Comparison of ENCODE assay signal across 1 cellular context in genomic region chr15:48796521-48796920, GRCh38.
TF ChIP-seq lines count a peak whose summit lies in the region.

No MANE protein-coding gene starts in this region.

TF ChIP-seq in IMR-90, 13 proteins besides CTCF, POLR2A, EP300 and RAD21:
- no peak for TF ChIP-seq FOS (IDR thresholded peaks at IDR 0.05; ENCODE audit: low read depth, low read length)
- no peak for TF ChIP-seq SMC3 (IDR thresholded peaks at IDR 0.05; ENCODE audit: low read depth, low read length)
- TF ChIP-seq USF2 (IDR thresholded peaks at IDR 0.05; ENCODE audit: low read depth, low read length), result no peak
- TF ChIP-seq MAFK (IDR thresholded peaks at IDR 0.05; ENCODE audit: low read depth, low read length), result no peak
- TF ChIP-seq BHLHE40 (IDR thresholded peaks at IDR 0.05; ENCODE audit: low read depth, low read length), result no peak
- no peak for TF ChIP-seq CEBPB (IDR thresholded peaks at IDR 0.05; ENCODE audit: low read depth, low read length)
- no peak for TF ChIP-seq MAZ (IDR thresholded peaks at IDR 0.05; ENCODE audit: borderline replicate concordance, low read depth, low read length)
- TF ChIP-seq NFE2L2 (IDR thresholded peaks at IDR 0.05; ENCODE audit: low read depth, low read length), result no peak
- no peak for TF ChIP-seq RCOR1 (IDR thresholded peaks at IDR 0.05; ENCODE audit: insufficient replicate concordance, low read length)
- TF ChIP-seq CHD1 (IDR thresholded peaks at IDR 0.05; ENCODE audit: low read depth, low read length), result no peak
- no peak for TF ChIP-seq RFX5 (IDR thresholded peaks at IDR 0.05; ENCODE audit: low read depth, low read length)
- no peak for TF ChIP-seq MXI1 (IDR thresholded peaks at IDR 0.05; ENCODE audit: borderline replicate concordance, low read depth, low read length)
- TF ChIP-seq, protein P1, sequence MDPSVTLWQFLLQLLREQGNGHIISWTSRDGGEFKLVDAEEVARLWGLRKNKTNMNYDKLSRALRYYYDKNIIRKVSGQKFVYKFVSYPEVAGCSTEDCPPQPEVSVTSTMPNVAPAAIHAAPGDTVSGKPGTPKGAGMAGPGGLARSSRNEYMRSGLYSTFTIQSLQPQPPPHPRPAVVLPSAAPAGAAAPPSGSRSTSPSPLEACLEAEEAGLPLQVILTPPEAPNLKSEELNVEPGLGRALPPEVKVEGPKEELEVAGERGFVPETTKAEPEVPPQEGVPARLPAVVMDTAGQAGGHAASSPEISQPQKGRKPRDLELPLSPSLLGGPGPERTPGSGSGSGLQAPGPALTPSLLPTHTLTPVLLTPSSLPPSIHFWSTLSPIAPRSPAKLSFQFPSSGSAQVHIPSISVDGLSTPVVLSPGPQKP (IDR thresholded peaks at IDR 0.05; ENCODE audit: borderline replicate concordance, low read depth, low read length), result no peak
